In the genomic region with DNA sequence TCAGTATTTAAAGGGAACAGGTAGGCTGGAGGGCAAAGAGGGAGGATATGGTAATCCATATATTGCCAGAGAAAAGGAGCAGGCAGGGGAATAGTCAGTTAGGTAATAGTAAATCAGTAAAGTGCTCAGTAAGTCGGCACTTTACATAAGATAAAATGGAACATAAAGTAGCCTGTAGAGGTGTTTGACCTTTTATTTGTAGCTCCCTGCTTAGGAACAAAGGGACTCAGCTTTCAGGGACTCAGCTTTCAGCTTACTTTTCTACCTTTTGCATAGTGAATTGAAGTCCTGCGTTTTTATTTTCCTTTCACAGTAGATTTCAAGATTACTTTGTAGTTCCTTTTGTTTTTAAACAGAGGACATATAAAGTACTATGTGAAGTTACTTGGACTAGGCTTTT, we compare ENCODE assay signal across 15 cellular contexts.
DNase-seq lines count a peak whose midpoint lies in the region; ATAC-seq and TF ChIP-seq lines count a peak whose summit lies in the region.
"Had no signal": no experiment of that assay in that cellular context is flagged by ENCODE, and none has a peak within 500 bp of the region (broad histone marks: within the 10 kb centered on the region; RNA-seq: fewer than 3 reads in every experiment).

No MANE protein-coding gene starts in this region.

- DNase-seq in Caco-2 (no peak), WTC11 (ENCODE audit: low spot score) (no peak), stomach (no peak), islet precursor cell (no peak), uterus (no peak), aorta (no peak)
- DNase-seq: 8988T; AML-193; CD8-positive, alpha-beta memory T cell; DMS 273 treated with DMSO at 0.1 percent for 48 hours; GOT3 had no signal

- TF ChIP-seq CTCF in Caco-2 (IDR thresholded peaks at IDR 0.05; ENCODE audit: insufficient read depth in 1 of 2, low read depth in 1 of 2, low read length in 1 of 2, severe bottlenecking in 1 of 2, unreplicated experiment in 1 of 2): no peak
- no peak for TF ChIP-seq CTCF in WTC11 (IDR thresholded peaks at IDR 0.05)
- no peak for TF ChIP-seq CTCF in stomach (IDR thresholded peaks at IDR 0.05)
- no peak for TF ChIP-seq CTCF in uterus (IDR thresholded peaks at IDR 0.05)

- TF ChIP-seq EP300 in stomach (IDR thresholded peaks at IDR 0.05): no peak

- TF ChIP-seq POLR2A in stomach (IDR thresholded peaks at IDR 0.05) (no peak), uterus (IDR thresholded peaks at IDR 0.05) (no peak)

- H3K36me3 ChIP-seq in Caco-2 (ENCODE audit: control insufficient read depth, insufficient read depth, low read length): no peaks in the 10 kb centered on the region
- H3K36me3 ChIP-seq in iPS-18a (ENCODE audit: control insufficient read depth, low read depth, low read length): peaks cover 2% of the 10 kb centered on the region
- H3K36me3 ChIP-seq in stomach: peaks cover 0 to 15% (median 5%) of the 10 kb centered on the region in 4 donors
- H3K36me3 ChIP-seq in uterus: no peaks in the 10 kb centered on the region
- peaks cover 0 to 2% of the 10 kb centered on the region in 2 donors for H3K36me3 ChIP-seq in aorta (ENCODE audit: control insufficient read depth in 1 of 2, insufficient read depth in 2 of 2, low read length in 1 of 2)
- H3K36me3 ChIP-seq: BLaER1 had no signal

- H3K27me3 ChIP-seq in Caco-2 (replicated peaks; ENCODE audit: control insufficient read depth, insufficient read depth, low read length): no peaks in the 10 kb centered on the region
- no peaks in the 10 kb centered on the region for H3K27me3 ChIP-seq in iPS-18a (ENCODE audit: control insufficient read depth, insufficient read depth, low read length)
- H3K27me3 ChIP-seq in stomach: no peaks in the 10 kb centered on the region
- no peaks in the 10 kb centered on the region for H3K27me3 ChIP-seq in uterus
- no peaks in the 10 kb centered on the region for H3K27me3 ChIP-seq in aorta (ENCODE audit: control insufficient read depth in 1 of 2, insufficient read depth in 2 of 2, low read length in 1 of 2)
- H3K27me3 ChIP-seq: BLaER1 had no signal

- H3K36me3 Mint-ChIP-seq in Caco-2 (ENCODE audit: insufficient read depth, unreplicated experiment): peaks cover 46% of the 10 kb centered on the region
- peaks cover 4% of the 10 kb centered on the region for H3K36me3 Mint-ChIP-seq in WTC11
- H3K36me3 Mint-ChIP-seq: CD8-positive, alpha-beta memory T cell; IgD-negative memory B cell had no signal

- H3K4me3 ChIP-seq in Caco-2 (ENCODE audit: low read depth, low read length): no peak overlapping the region
- no peak overlapping the region for H3K4me3 ChIP-seq in iPS-18a (ENCODE audit: low read length)
- no peak overlapping the region for H3K4me3 ChIP-seq in stomach
- H3K4me3 ChIP-seq in uterus: no peak overlapping the region
- no peak overlapping the region for H3K4me3 ChIP-seq in aorta (ENCODE audit: low read length in 2 of 2)
- H3K4me3 ChIP-seq: BLaER1, HAP-1 had no signal

- WGBS in stomach, 5 donors: 25 to 50% (median 44%) methylated on average over 2 of the region's 2 CpGs
- 75 to 85% methylated on average over 2 of the region's 2 CpGs for WGBS in aorta, 2 donors

- H3K4me3 Mint-ChIP-seq in Caco-2 (ENCODE audit: unreplicated experiment): no peak overlapping the region
- H3K4me3 Mint-ChIP-seq in WTC11: no peak overlapping the region
- H3K4me3 Mint-ChIP-seq: CD8-positive, alpha-beta memory T cell; IgD-negative memory B cell had no signal

- POLR2A ChIA-PET in Caco-2 (lab: Charles Lee) (no interaction called here), WTC11 (lab: Charles Lee) (no interaction called here)

- no peak for ATAC-seq in WTC11
- ATAC-seq in aorta (ENCODE audit: low FRiP score): no peak

- H3K4me1 ChIP-seq in Caco-2 (peaks cover 47% of the 10 kb centered on the region), iPS-18a (ENCODE audit: control insufficient read depth, low read depth, low read length) (peaks cover 15% of the 10 kb centered on the region), stomach (peaks cover 0 to 21% (median 0%) of the 10 kb centered on the region in 4 donors), uterus (no peaks in the 10 kb centered on the region), aorta (ENCODE audit: control insufficient read depth in 1 of 2, insufficient read depth in 2 of 2, low read length in 2 of 2) (no peaks in the 10 kb centered on the region)
- H3K4me1 ChIP-seq: BLaER1 had no signal

- H3K27ac Mint-ChIP-seq in Caco-2 (ENCODE audit: unreplicated experiment) (peak overlapping the region; percentile 53), WTC11 (peak overlapping the region; percentile 38)
- H3K27ac Mint-ChIP-seq: CD8-positive, alpha-beta memory T cell; IgD-negative memory B cell had no signal

- BruUV-seq in Caco-2 (replicated peaks; lab: Mats Ljungman, UMichigan): no TSS peak

- H3K27me3 Mint-ChIP-seq in Caco-2 (ENCODE audit: insufficient read depth, unreplicated experiment): no peaks in the 10 kb centered on the region
- no peaks in the 10 kb centered on the region; the same call in 1 of the 2 replicates for H3K27me3 Mint-ChIP-seq in WTC11 (ENCODE audit: low read depth)

- H3K9ac ChIP-seq in iPS-18a (ENCODE audit: low read length): no peak overlapping the region
- H3K9ac ChIP-seq: BLaER1 had no signal

- no peaks in the 10 kb centered on the region for H3K9me3 ChIP-seq in Caco-2
- no peaks in the 10 kb centered on the region for H3K9me3 ChIP-seq in iPS-18a (ENCODE audit: control insufficient read depth, low read depth, low read length)
- H3K9me3 ChIP-seq in stomach: no peaks in the 10 kb centered on the region
- no peaks in the 10 kb centered on the region for H3K9me3 ChIP-seq in uterus
- H3K9me3 ChIP-seq in aorta (ENCODE audit: control insufficient read depth, low read length): no peaks in the 10 kb centered on the region
- H3K9me3 ChIP-seq: BLaER1, HAP-1 had no signal

- CTCF ChIA-PET in Caco-2 (lab: Charles Lee) (no interaction called here), WTC11 (lab: Charles Lee) (no interaction called here)

- intact Hi-C loops in Caco-2 (cut with micrococcal nuclease; ENCODE audit: unreplicated experiment): loop anchor here (10.0 kb wide), 1 partner anchor 75 kb away; no protein-coding TSS in a partner anchor
- intact Hi-C loops in stomach (cut with DNase I; ENCODE audit: low total_unique reads): no loop called here
- intact Hi-C loops in uterus (cut with DNase I; ENCODE audit: low total_unique reads): no loop called here
- intact Hi-C loops in aorta (cut with DNase I): loop anchor here in 1 of 2 donors (10.0 kb wide), 1 partner anchor 75 kb away; no protein-coding TSS in a partner anchor

- H3K9me3 Mint-ChIP-seq in Caco-2 (ENCODE audit: unreplicated experiment): no peaks in the 10 kb centered on the region
- H3K9me3 Mint-ChIP-seq in WTC11: no peaks in the 10 kb centered on the region
- H3K9me3 Mint-ChIP-seq: CD8-positive, alpha-beta memory T cell; IgD-negative memory B cell had no signal

- H3K27ac ChIP-seq in iPS-18a (ENCODE audit: low read length): peak overlapping the region; percentile 61
- peak overlapping the region in 4 of 5 donors; percentile 0 to 58 (median 50) for H3K27ac ChIP-seq in stomach
- no peak overlapping the region for H3K27ac ChIP-seq in uterus
- H3K27ac ChIP-seq in aorta (ENCODE audit: low read depth in 1 of 2, low read length in 2 of 2): no peak overlapping the region
- H3K27ac ChIP-seq: BLaER1 had no signal

- H3K4me1 Mint-ChIP-seq in Caco-2 (ENCODE audit: low read depth, unreplicated experiment): peaks cover 23% of the 10 kb centered on the region
- peaks cover 41% of the 10 kb centered on the region for H3K4me1 Mint-ChIP-seq in WTC11
- H3K4me1 Mint-ChIP-seq: CD8-positive, alpha-beta memory T cell had no signal

TF ChIP-seq in WTC11, 78 proteins besides CTCF, POLR2A, EP300 and RAD21 (continues in another document):
- TF ChIP-seq, protein P1, sequence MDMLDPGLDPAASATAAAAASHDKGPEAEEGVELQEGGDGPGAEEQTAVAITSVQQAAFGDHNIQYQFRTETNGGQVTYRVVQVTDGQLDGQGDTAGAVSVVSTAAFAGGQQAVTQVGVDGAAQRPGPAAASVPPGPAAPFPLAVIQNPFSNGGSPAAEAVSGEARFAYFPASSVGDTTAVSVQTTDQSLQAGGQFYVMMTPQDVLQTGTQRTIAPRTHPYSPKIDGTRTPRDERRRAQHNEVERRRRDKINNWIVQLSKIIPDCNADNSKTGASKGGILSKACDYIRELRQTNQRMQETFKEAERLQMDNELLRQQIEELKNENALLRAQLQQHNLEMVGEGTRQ (CRISPR knock-in tag; IDR thresholded peaks at IDR 0.05): no peak
- TF ChIP-seq TEAD1 (CRISPR knock-in tag; IDR thresholded peaks at IDR 0.05) (no peak), OVOL2 (CRISPR knock-in tag; IDR thresholded peaks at IDR 0.05; ENCODE audit: borderline replicate concordance) (no peak), MYBL2 (CRISPR knock-in tag; IDR thresholded peaks at IDR 0.05) (no peak), GTF2I (CRISPR knock-in tag; conservative IDR thresholded peaks at IDR 0.05) (no peak), ELF4 (CRISPR knock-in tag; IDR thresholded peaks at IDR 0.05; ENCODE audit: low read depth) (no peak), ZNF423 (CRISPR knock-in tag; IDR thresholded peaks at IDR 0.05) (no peak), EMX1 (CRISPR knock-in tag; IDR thresholded peaks at IDR 0.05) (no peak)
- TF ChIP-seq, protein P2, sequence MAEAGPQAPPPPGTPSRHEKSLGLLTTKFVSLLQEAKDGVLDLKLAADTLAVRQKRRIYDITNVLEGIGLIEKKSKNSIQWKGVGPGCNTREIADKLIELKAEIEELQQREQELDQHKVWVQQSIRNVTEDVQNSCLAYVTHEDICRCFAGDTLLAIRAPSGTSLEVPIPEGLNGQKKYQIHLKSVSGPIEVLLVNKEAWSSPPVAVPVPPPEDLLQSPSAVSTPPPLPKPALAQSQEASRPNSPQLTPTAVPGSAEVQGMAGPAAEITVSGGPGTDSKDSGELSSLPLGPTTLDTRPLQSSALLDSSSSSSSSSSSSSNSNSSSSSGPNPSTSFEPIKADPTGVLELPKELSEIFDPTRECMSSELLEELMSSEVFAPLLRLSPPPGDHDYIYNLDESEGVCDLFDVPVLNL (CRISPR knock-in tag; IDR thresholded peaks at IDR 0.05; ENCODE audit: borderline replicate concordance, low read depth): no peak
- TF ChIP-seq, protein P3, sequence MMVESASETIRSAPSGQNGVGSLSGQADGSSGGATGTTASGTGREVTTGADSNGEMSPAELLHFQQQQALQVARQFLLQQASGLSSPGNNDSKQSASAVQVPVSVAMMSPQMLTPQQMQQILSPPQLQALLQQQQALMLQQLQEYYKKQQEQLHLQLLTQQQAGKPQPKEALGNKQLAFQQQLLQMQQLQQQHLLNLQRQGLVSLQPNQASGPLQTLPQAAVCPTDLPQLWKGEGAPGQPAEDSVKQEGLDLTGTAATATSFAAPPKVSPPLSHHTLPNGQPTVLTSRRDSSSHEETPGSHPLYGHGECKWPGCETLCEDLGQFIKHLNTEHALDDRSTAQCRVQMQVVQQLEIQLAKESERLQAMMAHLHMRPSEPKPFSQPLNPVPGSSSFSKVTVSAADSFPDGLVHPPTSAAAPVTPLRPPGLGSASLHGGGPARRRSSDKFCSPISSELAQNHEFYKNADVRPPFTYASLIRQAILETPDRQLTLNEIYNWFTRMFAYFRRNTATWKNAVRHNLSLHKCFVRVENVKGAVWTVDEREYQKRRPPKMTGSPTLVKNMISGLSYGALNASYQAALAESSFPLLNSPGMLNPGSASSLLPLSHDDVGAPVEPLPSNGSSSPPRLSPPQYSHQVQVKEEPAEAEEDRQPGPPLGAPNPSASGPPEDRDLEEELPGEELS (CRISPR knock-in tag; IDR thresholded peaks at IDR 0.05): no peak

Comparison
In these comparisons a context has a peak if more than half of its experiments do, and no peak if none do; other contexts are left out.
1. H3K27ac ChIP-seq: peak in iPS-18a (single experiment) and stomach (4 of 5); none in uterus (0 of 2) and aorta (0 of 2).